ENCODE assay signal across 9 cellular contexts in genomic region chr14:56333361-56334279, GRCh38.
DNase-seq lines count a peak whose midpoint lies in the region; ATAC-seq and TF ChIP-seq lines count a peak whose summit lies in the region.
"Had no signal": no experiment of that assay in that cellular context is flagged by ENCODE, and none has a peak within 500 bp of the region (broad histone marks: within the 10 kb centered on the region; RNA-seq: fewer than 3 reads in every experiment).

No MANE protein-coding gene starts in this region.

- peak overlapping the region in 6 of 12 donors; percentile 9 to 77 (median 38) for H3K27ac ChIP-seq in heart left ventricle

- ATAC-seq in heart left ventricle (peak; percentile 73 to 93 (median 88)), GM21786 (IDR thresholded peaks at IDR 0.05; ENCODE audit: unreplicated experiment) (no peak)
- ATAC-seq in activated CD4-positive, CD25-positive, alpha-beta regulatory T cell treated with anti-CD3 and anti-CD28 coated beads, Interleukin-2, amount 50 U/mL, for 24 hours = no peak

- H3K4me1 ChIP-seq in heart left ventricle = peaks cover 0 to 27% (median 6%) of the 10 kb centered on the region in 12 donors

- WGBS in heart left ventricle, 4 donors = 68 to 74% (median 70%) methylated on average over 9 of the region's 9 CpGs

- no peak for TF ChIP-seq POLR2A in heart left ventricle (IDR thresholded peaks at IDR 0.05)

- no peaks in the 10 kb centered on the region for H3K36me3 ChIP-seq in heart left ventricle

- H3K4me3 ChIP-seq in heart left ventricle = no peak overlapping the region

- no peaks in the 10 kb centered on the region for H3K27me3 ChIP-seq in heart left ventricle

- no peak for TF ChIP-seq CTCF in heart left ventricle (IDR thresholded peaks at IDR 0.05)

- no peaks in the 10 kb centered on the region for H3K9me3 ChIP-seq in heart left ventricle

- intact Hi-C loops in heart left ventricle (cut with DNase I) = loop anchor here in 3 of 10 donors (5.0 to 10.0 kb wide), 4 partner anchors 61 to 629 kb away; partner anchors contain the start of gene PELI2 (in 1 of the 3)

- DNase-seq in A172 (ENCODE audit: low spot score) (peak; percentile 65), HT-29 (ENCODE audit: low spot score) (peak; percentile 14), SHP77 (lab: John Stamatoyannopoulos, UW) (peak; percentile 88 to 92), heart left ventricle (no peak)
- no peak for DNase-seq in stimulated activated CD4-positive, alpha-beta T cell treated with anti-CD3 and anti-CD28 coated beads, Interleukin-4, amount 100 ng/mL, for 24 hours
- no peak for DNase-seq in activated T-cell treated with anti-CD3 and anti-CD28 coated beads, Interleukin-2, amount 50 U/mL, for 48 hours
- DNase-seq: activated B cell treated with CpG ODN at 0.5 μM for 24 hours had no signal

Comparison
In these comparisons a context has a peak if more than half of its experiments do, and no peak if none do; other contexts are left out.
1. DNase-seq: peak in A172 (single experiment), HT-29 (single experiment) and SHP77 (2 of 2); none in heart left ventricle (0 of 5), stimulated activated CD4-positive, alpha-beta T cell treated with anti-CD3 and anti-CD28 coated beads, Interleukin-4, amount 100 ng/mL, for 24 hours (single experiment) and activated T-cell treated with anti-CD3 and anti-CD28 coated beads, Interleukin-2, amount 50 U/mL, for 48 hours (0 of 2).
2. ATAC-seq: peak in heart left ventricle (4 of 4); none in GM21786 (single experiment) and activated CD4-positive, CD25-positive, alpha-beta regulatory T cell treated with anti-CD3 and anti-CD28 coated beads, Interleukin-2, amount 50 U/mL, for 24 hours (0 of 2).